ENCODE assay signal across 1 cellular context in genomic region chr6:12314751-12315150, GRCh38.
TF ChIP-seq lines count a peak whose summit lies in the region.

No MANE protein-coding gene starts in this region.

TF ChIP-seq in IMR-90, 13 proteins besides CTCF, POLR2A, EP300 and RAD21:
- TF ChIP-seq MAZ (IDR thresholded peaks at IDR 0.05; ENCODE audit: borderline replicate concordance, low read depth, low read length) = no peak
- no peak for TF ChIP-seq FOS (IDR thresholded peaks at IDR 0.05; ENCODE audit: low read depth, low read length)
- TF ChIP-seq USF2 (IDR thresholded peaks at IDR 0.05; ENCODE audit: low read depth, low read length) = no peak
- TF ChIP-seq NFE2L2 (IDR thresholded peaks at IDR 0.05; ENCODE audit: low read depth, low read length) = no peak
- no peak for TF ChIP-seq CHD1 (IDR thresholded peaks at IDR 0.05; ENCODE audit: low read depth, low read length)
- no peak for TF ChIP-seq SMC3 (IDR thresholded peaks at IDR 0.05; ENCODE audit: low read depth, low read length)
- TF ChIP-seq CEBPB (IDR thresholded peaks at IDR 0.05; ENCODE audit: low read depth, low read length) = no peak
- TF ChIP-seq MAFK (IDR thresholded peaks at IDR 0.05; ENCODE audit: low read depth, low read length) = no peak
- no peak for TF ChIP-seq BHLHE40 (IDR thresholded peaks at IDR 0.05; ENCODE audit: low read depth, low read length)
- no peak for TF ChIP-seq RFX5 (IDR thresholded peaks at IDR 0.05; ENCODE audit: low read depth, low read length)
- TF ChIP-seq RCOR1 (IDR thresholded peaks at IDR 0.05; ENCODE audit: insufficient replicate concordance, low read length) = no peak
- no peak for TF ChIP-seq MXI1 (IDR thresholded peaks at IDR 0.05; ENCODE audit: borderline replicate concordance, low read depth, low read length)
